ENCODE assay signal across 1 cellular context in the genomic region with DNA sequence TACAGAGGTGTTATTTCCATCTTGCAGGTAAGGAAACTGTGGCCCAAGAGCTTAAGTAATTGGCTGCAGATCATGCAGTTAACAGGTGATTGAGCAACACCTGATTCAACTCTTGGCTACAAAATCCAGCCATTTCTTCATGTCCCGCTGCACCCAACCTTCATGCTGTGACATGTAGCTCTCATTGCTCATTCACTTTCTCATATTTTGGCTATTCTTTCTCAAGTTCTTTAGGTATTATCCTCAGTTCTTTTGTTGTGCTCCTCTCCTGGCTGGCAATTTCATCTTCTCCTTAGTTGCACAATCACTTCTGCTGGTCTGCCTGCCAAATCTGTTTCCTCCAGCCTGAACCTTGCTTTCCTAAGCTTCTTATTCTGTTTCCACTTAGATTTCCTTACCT.
TF ChIP-seq lines count a peak whose summit lies in the region.

No MANE protein-coding gene starts in this region.

TF ChIP-seq in IMR-90, 13 proteins besides CTCF, POLR2A, EP300 and RAD21 (continued from another document):
- TF ChIP-seq, protein P1, sequence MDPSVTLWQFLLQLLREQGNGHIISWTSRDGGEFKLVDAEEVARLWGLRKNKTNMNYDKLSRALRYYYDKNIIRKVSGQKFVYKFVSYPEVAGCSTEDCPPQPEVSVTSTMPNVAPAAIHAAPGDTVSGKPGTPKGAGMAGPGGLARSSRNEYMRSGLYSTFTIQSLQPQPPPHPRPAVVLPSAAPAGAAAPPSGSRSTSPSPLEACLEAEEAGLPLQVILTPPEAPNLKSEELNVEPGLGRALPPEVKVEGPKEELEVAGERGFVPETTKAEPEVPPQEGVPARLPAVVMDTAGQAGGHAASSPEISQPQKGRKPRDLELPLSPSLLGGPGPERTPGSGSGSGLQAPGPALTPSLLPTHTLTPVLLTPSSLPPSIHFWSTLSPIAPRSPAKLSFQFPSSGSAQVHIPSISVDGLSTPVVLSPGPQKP (IDR thresholded peaks at IDR 0.05; ENCODE audit: borderline replicate concordance, low read depth, low read length): no peak
- no peak for TF ChIP-seq FOS (IDR thresholded peaks at IDR 0.05; ENCODE audit: low read depth, low read length)
